ENCODE assay signal across 8 cellular contexts in genomic region chr1:35726814-35727433, GRCh38. TPM values are rescaled to one million over a fixed set of nuclear protein-coding genes. Genes with fewer than 3 reads are reported as not detected.
A peak's percentile ranks its signal among the peaks of the same experiment; 100 is the strongest.
DNase-seq lines count a peak whose midpoint lies in the region; ATAC-seq and TF ChIP-seq lines count a peak whose summit lies in the region.

No MANE protein-coding gene starts in this region.

- ATAC-seq in GM21515 (IDR thresholded peaks at IDR 0.05; ENCODE audit: unreplicated experiment) (no peak), HG02870 (IDR thresholded peaks at IDR 0.05; ENCODE audit: unreplicated experiment) (no peak)

- H3K4me3 Mint-ChIP-seq in activated naive CD4-positive, alpha-beta T cell treated with anti-CD3 and anti-CD28 coated beads, Interleukin-2, amount 10 ng/mL, durations not matched to agents 7 days and 5 days: no peak overlapping the region
- H3K4me3 Mint-ChIP-seq in progenitor cell of endocrine pancreas (ENCODE audit: low read depth): no peak overlapping the region

- H3K9me3 Mint-ChIP-seq in activated naive CD4-positive, alpha-beta T cell treated with anti-CD3 and anti-CD28 coated beads, Interleukin-2, amount 10 ng/mL, durations not matched to agents 7 days and 5 days: no peaks in the 10 kb centered on the region
- no peaks in the 10 kb centered on the region for H3K9me3 Mint-ChIP-seq in progenitor cell of endocrine pancreas (ENCODE audit: low read depth)

- peak; percentile 86 for TF ChIP-seq CTCF in RWPE1 (conservative IDR thresholded peaks at IDR 0.05; ENCODE audit: low read depth)
- TF ChIP-seq CTCF in progenitor cell of endocrine pancreas (IDR thresholded peaks at IDR 0.05; ENCODE audit: unreplicated experiment): peak; percentile 91

- peaks cover 13% of the 10 kb centered on the region for H3K36me3 Mint-ChIP-seq in activated naive CD4-positive, alpha-beta T cell treated with anti-CD3 and anti-CD28 coated beads, Interleukin-2, amount 10 ng/mL, durations not matched to agents 7 days and 5 days
- H3K36me3 Mint-ChIP-seq in progenitor cell of endocrine pancreas (ENCODE audit: insufficient read depth): no peaks in the 10 kb centered on the region

- no peaks in the 10 kb centered on the region; the same call in 1 of the 2 replicates for H3K36me3 ChIP-seq in MG63

- POLR2A ChIA-PET in RWPE1 (lab: Yijun Ruan, JAX; ENCODE audit: low non-redundant PET): no interaction called here

- H3K4me1 Mint-ChIP-seq in activated naive CD4-positive, alpha-beta T cell treated with anti-CD3 and anti-CD28 coated beads, Interleukin-2, amount 10 ng/mL, durations not matched to agents 7 days and 5 days: no peaks in the 10 kb centered on the region
- H3K4me1 Mint-ChIP-seq in progenitor cell of endocrine pancreas (ENCODE audit: low read depth): peaks cover 6% of the 10 kb centered on the region

- H3K27me3 Mint-ChIP-seq in activated naive CD4-positive, alpha-beta T cell treated with anti-CD3 and anti-CD28 coated beads, Interleukin-2, amount 10 ng/mL, durations not matched to agents 7 days and 5 days: no peaks in the 10 kb centered on the region
- no peaks in the 10 kb centered on the region for H3K27me3 Mint-ChIP-seq in progenitor cell of endocrine pancreas

- H3K27me3 ChIP-seq in MG63: no peaks in the 10 kb centered on the region

- H3K27ac Mint-ChIP-seq in activated naive CD4-positive, alpha-beta T cell treated with anti-CD3 and anti-CD28 coated beads, Interleukin-2, amount 10 ng/mL, durations not matched to agents 7 days and 5 days: no peak overlapping the region
- H3K27ac Mint-ChIP-seq in progenitor cell of endocrine pancreas: no peak overlapping the region

- intact Hi-C loops in head of caudate nucleus (cut with DNase I): loop anchor here (2.0 kb wide), 1 partner anchor 158 kb away; no protein-coding TSS in a partner anchor

- CTCF ChIA-PET in RWPE1 (lab: Yijun Ruan, JAX): interaction anchor here (0.5 to 2.5 kb wide), 25 partner anchors 9 to 855 kb away, joined by 3 to 24 read pairs (median 3); no protein-coding TSS in a partner anchor
- CTCF ChIA-PET in activated naive CD4-positive, alpha-beta T cell treated with anti-CD3 and anti-CD28 coated beads, Interleukin-2, amount 10 ng/mL, durations not matched to agents 7 days and 5 days (lab: Charles Lee): interaction anchor here (0.7 to 5.5 kb wide), 26 partner anchors 8 to 350 kb away, joined by 3 to 62 read pairs (median 5); partner anchors contain the start of genes AGO1, C1orf216 and CLSPN

- H3K27ac ChIP-seq in RWPE1: no peak overlapping the region

- DNase-seq in ELR (ENCODE audit: low read depth) (peak; percentile 67), MG63 (peak; percentile 29), RWPE1 (ENCODE audit: low spot score) (peak; percentile 57), head of caudate nucleus (peak; percentile 34 to 89 (median 70)), progenitor cell of endocrine pancreas (ENCODE audit: low spot score, unreplicated experiment) (peak; percentile 51)
- DNase-seq in activated naive CD4-positive, alpha-beta T cell treated with anti-CD3 and anti-CD28 coated beads, Interleukin-2, amount 10 ng/mL, durations not matched to agents 7 days and 5 days: peak; percentile 55

- H3K4me3 ChIP-seq in MG63: no peak overlapping the region

- no peaks in the 10 kb centered on the region for H3K9me3 ChIP-seq in MG63

RNA-seq across cellular contexts. Expression of gene C1orf216, which starts 8.2 kb away (rescaled TPM):
- 9.0 and 12.1 TPM in 2 replicates for total RNA-seq in MG63 (2014; rRNA removed; shearing (Covaris generic); ENCODE audit: low replicate concordance)
- 11.3 and 12.8 TPM in 2 replicates for total RNA-seq in progenitor cell of endocrine pancreas

RNA-seq across cellular contexts. Expression of gene CLSPN, which starts 42.9 kb away (rescaled TPM):
- total RNA-seq in MG63 (2014; rRNA removed; shearing (Covaris generic); ENCODE audit: low replicate concordance): 10.0 and 13.8 TPM in 2 replicates
- 20.6 and 23.3 TPM in 2 replicates for total RNA-seq in progenitor cell of endocrine pancreas
